18 cellular contexts compared by ENCODE assay signal in the genomic region with DNA sequence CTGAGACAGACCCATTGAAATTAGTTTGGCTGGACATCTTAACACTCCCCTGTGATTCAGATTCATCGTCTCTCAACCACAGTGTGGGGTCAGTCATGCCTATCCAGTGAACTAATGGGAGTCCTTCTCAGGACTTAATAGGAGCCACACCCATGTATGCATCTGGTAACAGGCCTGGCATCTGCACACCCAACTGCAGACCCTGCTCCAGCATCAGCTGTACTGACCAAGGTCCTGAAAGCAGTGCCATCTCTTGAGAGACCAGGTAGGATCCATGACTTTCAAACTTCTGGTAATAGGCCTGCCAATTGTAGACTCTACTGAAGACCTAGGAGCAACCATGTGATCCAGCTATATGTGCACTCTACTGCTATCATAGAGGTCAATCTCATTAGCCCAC.
A peak's percentile ranks its signal among the peaks of the same experiment; 100 is the strongest.
DNase-seq lines count a peak whose midpoint lies in the region; ATAC-seq and TF ChIP-seq lines count a peak whose summit lies in the region.
"Had no signal": no experiment of that assay in that cellular context is flagged by ENCODE, and none has a peak within 500 bp of the region (broad histone marks: within the 10 kb centered on the region; RNA-seq: fewer than 3 reads in every experiment).

No MANE protein-coding gene starts in this region.

- no peaks in the 10 kb centered on the region for H3K79me2 ChIP-seq in mesendoderm (ENCODE audit: control insufficient read depth, insufficient read depth, low read length)

- H3K23ac ChIP-seq in mesendoderm (ENCODE audit: low read length) = no peak overlapping the region

- TF ChIP-seq CTCF in endodermal cell (conservative IDR thresholded peaks at IDR 0.05) = no peak

- H3K4me1 Mint-ChIP-seq in endodermal cell = no peaks in the 10 kb centered on the region
- H3K4me1 Mint-ChIP-seq: CD4-positive, CD25-positive, alpha-beta regulatory T cell; CD8-positive, alpha-beta memory T cell had no signal

- H3K27ac ChIP-seq in endodermal cell (ENCODE audit: low read depth, low read length) = no peak overlapping the region
- no peak overlapping the region for H3K27ac ChIP-seq in mesendoderm (ENCODE audit: low read depth, low read length)
- H3K27ac ChIP-seq: HL-60 had no signal

- intact Hi-C loops in sciatic nerve (cut with DNase I) = no loop called here

- H3K4me1 ChIP-seq in endodermal cell (ENCODE audit: control insufficient read depth, insufficient read depth, low read length) (no peaks in the 10 kb centered on the region), mesendoderm (ENCODE audit: control insufficient read depth, low read depth, low read length) (no peaks in the 10 kb centered on the region)
- H3K4me1 ChIP-seq: BE2C, HAP-1 had no signal

- WGBS in endodermal cell (ENCODE audit: insufficient coverage in 1 of 2, insufficient read length in 1 of 2), 2 experiments = 94 to 100% methylated on average over 1 of the region's 1 CpG
- WGBS in mesendoderm (ENCODE audit: extremely low coverage, insufficient coverage, low lambda C conversion rate) = no CpG with 5 or more reads among the region's 1 CpG

- H3K27me3 ChIP-seq in endodermal cell (ENCODE audit: control insufficient read depth, insufficient read depth, low read length, poor library complexity, severe bottlenecking) (no peaks in the 10 kb centered on the region), mesendoderm (ENCODE audit: insufficient read depth, low read length, poor library complexity) (no peaks in the 10 kb centered on the region)

- TF ChIP-seq RAD21 in Ishikawa (IDR thresholded peaks at IDR 0.05; ENCODE audit: low read depth) = no peak

- no peak overlapping the region for H3K18ac ChIP-seq in mesendoderm (ENCODE audit: low read length)

- no peak overlapping the region for H2BK15ac ChIP-seq in mesendoderm (replicated peaks; ENCODE audit: low read depth)

- no peaks in the 10 kb centered on the region for H3K36me3 Mint-ChIP-seq in endodermal cell (ENCODE audit: low read depth)
- H3K36me3 Mint-ChIP-seq: CD4-positive, CD25-positive, alpha-beta regulatory T cell; CD8-positive, alpha-beta memory T cell had no signal

- H3K27ac Mint-ChIP-seq in endodermal cell = no peak overlapping the region
- H3K27ac Mint-ChIP-seq: CD4-positive, CD25-positive, alpha-beta regulatory T cell; CD8-positive, alpha-beta memory T cell had no signal

- H3K9ac ChIP-seq in endodermal cell (ENCODE audit: extremely low read depth, low read length, poor library complexity, severe bottlenecking) (no peak overlapping the region), mesendoderm (ENCODE audit: low read length) (no peak overlapping the region)

- H3K9me3 ChIP-seq in endodermal cell (ENCODE audit: control insufficient read depth, low read length) = no peaks in the 10 kb centered on the region
- H3K9me3 ChIP-seq: BE2C, HAP-1 had no signal

- DNase-seq in endodermal cell = peak; percentile 48
- DNase-seq in mesendoderm = peak; percentile 10
- DNase-seq in sciatic nerve (ENCODE audit: low spot score) = no peak
- no peak for DNase-seq in NCI-H345 (lab: John Stamatoyannopoulos, UW)
- DNase-seq: ACHN; BE2C; C1 segment of cervical spinal cord; CD4-positive, CD25-positive, alpha-beta regulatory T cell; CD8-positive, alpha-beta memory T cell; COR-L47; DMS 273 treated with DMSO at 0.1 percent for 48 hours; DMS53; DND-41; EL had no signal

- no peak overlapping the region for H3K4me3 Mint-ChIP-seq in endodermal cell
- H3K4me3 Mint-ChIP-seq: CD4-positive, CD25-positive, alpha-beta regulatory T cell; CD8-positive, alpha-beta memory T cell had no signal

- no peak overlapping the region for H2BK120ac ChIP-seq in mesendoderm (ENCODE audit: low read depth, low read length)

- H4K5ac ChIP-seq in mesendoderm (ENCODE audit: low read length) = no peak overlapping the region

- no peak overlapping the region for H3K4me3 ChIP-seq in endodermal cell (ENCODE audit: low read length)
- H3K4me3 ChIP-seq in mesendoderm (ENCODE audit: low read length) = no peak overlapping the region
- H3K4me3 ChIP-seq: HAP-1 had no signal

- H3K4ac ChIP-seq in mesendoderm (ENCODE audit: low read depth, low read length) = no peak overlapping the region

- no peak overlapping the region for H3K56ac ChIP-seq in mesendoderm (ENCODE audit: low read length)

- no peaks in the 10 kb centered on the region for H3K27me3 Mint-ChIP-seq in endodermal cell (ENCODE audit: insufficient read depth)
- H3K27me3 Mint-ChIP-seq: CD4-positive, CD25-positive, alpha-beta regulatory T cell; CD8-positive, alpha-beta memory T cell had no signal

- H3K9me3 Mint-ChIP-seq in endodermal cell = no peaks in the 10 kb centered on the region

- TF ChIP-seq EP300 in Ishikawa (IDR thresholded peaks at IDR 0.05; ENCODE audit: borderline replicate concordance) = no peak

- no peaks in the 10 kb centered on the region for H3K79me1 ChIP-seq in mesendoderm (ENCODE audit: low read length)

- no peak overlapping the region for H3K4me2 ChIP-seq in mesendoderm (ENCODE audit: low read length)

- no peak overlapping the region for H4K8ac ChIP-seq in mesendoderm (ENCODE audit: low read depth, low read length)

- ATAC-seq in sciatic nerve (no peak), HG03460 (IDR thresholded peaks at IDR 0.05; ENCODE audit: unreplicated experiment) (no peak)

- H2AK5ac ChIP-seq in mesendoderm (ENCODE audit: low read length) = no peak overlapping the region

- no peaks in the 10 kb centered on the region for H3K36me3 ChIP-seq in endodermal cell (ENCODE audit: control insufficient read depth, insufficient read depth, low read length)
- H3K36me3 ChIP-seq in mesendoderm (ENCODE audit: control insufficient read depth, insufficient read depth, low read length) = no peaks in the 10 kb centered on the region
- H3K36me3 ChIP-seq: BE2C, HAP-1 had no signal

- no peak overlapping the region for H2BK5ac ChIP-seq in mesendoderm (ENCODE audit: low read length)

TF ChIP-seq in Ishikawa, 13 proteins besides CTCF, POLR2A, EP300 and RAD21:
- TF ChIP-seq, protein P1, sequence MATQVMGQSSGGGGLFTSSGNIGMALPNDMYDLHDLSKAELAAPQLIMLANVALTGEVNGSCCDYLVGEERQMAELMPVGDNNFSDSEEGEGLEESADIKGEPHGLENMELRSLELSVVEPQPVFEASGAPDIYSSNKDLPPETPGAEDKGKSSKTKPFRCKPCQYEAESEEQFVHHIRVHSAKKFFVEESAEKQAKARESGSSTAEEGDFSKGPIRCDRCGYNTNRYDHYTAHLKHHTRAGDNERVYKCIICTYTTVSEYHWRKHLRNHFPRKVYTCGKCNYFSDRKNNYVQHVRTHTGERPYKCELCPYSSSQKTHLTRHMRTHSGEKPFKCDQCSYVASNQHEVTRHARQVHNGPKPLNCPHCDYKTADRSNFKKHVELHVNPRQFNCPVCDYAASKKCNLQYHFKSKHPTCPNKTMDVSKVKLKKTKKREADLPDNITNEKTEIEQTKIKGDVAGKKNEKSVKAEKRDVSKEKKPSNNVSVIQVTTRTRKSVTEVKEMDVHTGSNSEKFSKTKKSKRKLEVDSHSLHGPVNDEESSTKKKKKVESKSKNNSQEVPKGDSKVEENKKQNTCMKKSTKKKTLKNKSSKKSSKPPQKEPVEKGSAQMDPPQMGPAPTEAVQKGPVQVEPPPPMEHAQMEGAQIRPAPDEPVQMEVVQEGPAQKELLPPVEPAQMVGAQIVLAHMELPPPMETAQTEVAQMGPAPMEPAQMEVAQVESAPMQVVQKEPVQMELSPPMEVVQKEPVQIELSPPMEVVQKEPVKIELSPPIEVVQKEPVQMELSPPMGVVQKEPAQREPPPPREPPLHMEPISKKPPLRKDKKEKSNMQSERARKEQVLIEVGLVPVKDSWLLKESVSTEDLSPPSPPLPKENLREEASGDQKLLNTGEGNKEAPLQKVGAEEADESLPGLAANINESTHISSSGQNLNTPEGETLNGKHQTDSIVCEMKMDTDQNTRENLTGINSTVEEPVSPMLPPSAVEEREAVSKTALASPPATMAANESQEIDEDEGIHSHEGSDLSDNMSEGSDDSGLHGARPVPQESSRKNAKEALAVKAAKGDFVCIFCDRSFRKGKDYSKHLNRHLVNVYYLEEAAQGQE (IDR thresholded peaks at IDR 0.05; ENCODE audit: low read depth) = peak; percentile 64
- TF ChIP-seq, protein P2, sequence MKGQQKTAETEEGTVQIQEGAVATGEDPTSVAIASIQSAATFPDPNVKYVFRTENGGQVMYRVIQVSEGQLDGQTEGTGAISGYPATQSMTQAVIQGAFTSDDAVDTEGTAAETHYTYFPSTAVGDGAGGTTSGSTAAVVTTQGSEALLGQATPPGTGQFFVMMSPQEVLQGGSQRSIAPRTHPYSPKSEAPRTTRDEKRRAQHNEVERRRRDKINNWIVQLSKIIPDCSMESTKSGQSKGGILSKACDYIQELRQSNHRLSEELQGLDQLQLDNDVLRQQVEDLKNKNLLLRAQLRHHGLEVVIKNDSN (IDR thresholded peaks at IDR 0.05) = no peak

Comparison
In these comparisons a context has a peak if more than half of its experiments do, and no peak if none do; other contexts are left out.
1. DNase-seq: peak in endodermal cell (single experiment) and mesendoderm (single experiment); none in sciatic nerve (single experiment) and NCI-H345 (single experiment).